ENCODE assay signal across 8 cellular contexts in the genomic region with DNA sequence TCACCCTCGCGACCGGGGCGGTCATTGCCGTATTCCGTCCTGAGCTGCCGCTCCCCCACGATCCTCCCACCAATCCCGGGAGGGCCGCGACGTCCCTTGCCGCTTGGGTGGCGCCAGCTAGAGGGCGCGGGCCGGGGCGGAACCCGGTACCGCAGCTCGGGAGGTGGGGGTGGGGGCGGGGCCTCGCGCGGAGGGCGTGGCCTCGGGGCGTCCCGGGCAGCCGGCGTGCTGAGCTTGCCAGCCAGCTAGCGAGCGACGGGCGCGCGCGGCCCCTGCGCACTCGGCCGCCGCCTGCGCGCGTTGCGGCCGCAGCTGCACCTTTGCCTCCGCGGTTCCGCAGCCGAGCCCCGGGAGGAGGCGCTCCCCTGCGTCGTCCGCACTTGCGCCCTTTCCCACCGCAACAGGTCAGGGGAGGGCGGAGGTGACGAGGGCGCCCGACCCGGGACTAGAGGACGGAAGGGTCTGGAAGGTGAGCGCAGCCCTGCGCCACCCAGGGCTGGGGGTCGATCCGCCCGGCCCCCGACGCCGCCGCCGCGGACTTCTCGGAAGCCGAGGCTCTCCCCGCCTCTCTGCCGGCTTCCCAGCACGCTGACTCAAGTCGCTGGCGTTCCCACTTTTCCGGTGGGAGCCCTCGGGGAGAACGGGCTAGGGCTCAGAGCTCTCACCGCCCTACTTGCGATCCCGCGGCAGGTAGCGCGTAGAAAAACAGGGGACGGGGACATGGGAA. TPM values are rescaled to one million over a fixed set of nuclear protein-coding genes. Genes with fewer than 3 reads are reported as not detected.
DNase-seq lines count a peak whose midpoint lies in the region; ATAC-seq and TF ChIP-seq lines count a peak whose summit lies in the region.

A gene with protein sequence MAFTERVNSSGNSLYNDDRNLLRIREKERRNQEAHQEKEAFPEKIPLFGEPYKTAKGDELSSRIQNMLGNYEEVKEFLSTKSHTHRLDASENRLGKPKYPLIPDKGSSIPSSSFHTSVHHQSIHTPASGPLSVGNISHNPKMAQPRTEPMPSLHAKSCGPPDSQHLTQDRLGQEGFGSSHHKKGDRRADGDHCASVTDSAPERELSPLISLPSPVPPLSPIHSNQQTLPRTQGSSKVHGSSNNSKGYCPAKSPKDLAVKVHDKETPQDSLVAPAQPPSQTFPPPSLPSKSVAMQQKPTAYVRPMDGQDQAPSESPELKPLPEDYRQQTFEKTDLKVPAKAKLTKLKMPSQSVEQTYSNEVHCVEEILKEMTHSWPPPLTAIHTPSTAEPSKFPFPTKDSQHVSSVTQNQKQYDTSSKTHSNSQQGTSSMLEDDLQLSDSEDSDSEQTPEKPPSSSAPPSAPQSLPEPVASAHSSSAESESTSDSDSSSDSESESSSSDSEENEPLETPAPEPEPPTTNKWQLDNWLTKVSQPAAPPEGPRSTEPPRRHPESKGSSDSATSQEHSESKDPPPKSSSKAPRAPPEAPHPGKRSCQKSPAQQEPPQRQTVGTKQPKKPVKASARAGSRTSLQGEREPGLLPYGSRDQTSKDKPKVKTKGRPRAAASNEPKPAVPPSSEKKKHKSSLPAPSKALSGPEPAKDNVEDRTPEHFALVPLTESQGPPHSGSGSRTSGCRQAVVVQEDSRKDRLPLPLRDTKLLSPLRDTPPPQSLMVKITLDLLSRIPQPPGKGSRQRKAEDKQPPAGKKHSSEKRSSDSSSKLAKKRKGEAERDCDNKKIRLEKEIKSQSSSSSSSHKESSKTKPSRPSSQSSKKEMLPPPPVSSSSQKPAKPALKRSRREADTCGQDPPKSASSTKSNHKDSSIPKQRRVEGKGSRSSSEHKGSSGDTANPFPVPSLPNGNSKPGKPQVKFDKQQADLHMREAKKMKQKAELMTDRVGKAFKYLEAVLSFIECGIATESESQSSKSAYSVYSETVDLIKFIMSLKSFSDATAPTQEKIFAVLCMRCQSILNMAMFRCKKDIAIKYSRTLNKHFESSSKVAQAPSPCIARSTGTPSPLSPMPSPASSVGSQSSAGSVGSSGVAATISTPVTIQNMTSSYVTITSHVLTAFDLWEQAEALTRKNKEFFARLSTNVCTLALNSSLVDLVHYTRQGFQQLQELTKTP (plus strand): TSS at position 240 of the 727 bp plus-strand sequence. CDS start 13,523 bp downstream, outside the sequence.

- H3K4me1 ChIP-seq in BLaER1 (peaks cover 34% of the 10 kb centered on the region), left lung (peaks cover 14 to 53% of the 10 kb centered on the region in 2 donors)

- no peaks in the 10 kb centered on the region for H3K9me3 ChIP-seq in BLaER1
- H3K9me3 ChIP-seq in left lung: no peaks in the 10 kb centered on the region

- no peaks in the 10 kb centered on the region for H4K20me1 ChIP-seq in BLaER1

- H3K9ac ChIP-seq in BLaER1: peak within 1 kb of the TSS; percentile 92

- H3K4me3 Mint-ChIP-seq in activated CD4-positive, alpha-beta T cell treated with anti-CD3 and anti-CD28 coated beads, Interleukin-2, amount 10 ng/mL, durations not matched to agents 24 days and 14 days: peak within 1 kb of the TSS; percentile 94

- no peaks in the 10 kb centered on the region for H3K9me3 Mint-ChIP-seq in activated CD4-positive, alpha-beta T cell treated with anti-CD3 and anti-CD28 coated beads, Interleukin-2, amount 10 ng/mL, durations not matched to agents 24 days and 14 days

- peak within 1 kb of the TSS; percentile 98 for H3K27ac Mint-ChIP-seq in activated CD4-positive, alpha-beta T cell treated with anti-CD3 and anti-CD28 coated beads, Interleukin-2, amount 10 ng/mL, durations not matched to agents 24 days and 14 days

- H3K27ac ChIP-seq in BLaER1: peak within 1 kb of the TSS; percentile 91
- H3K27ac ChIP-seq in left lung: peak within 1 kb of the TSS; percentile 96 to 99

- H3K4me3 ChIP-seq in BLaER1 (peak within 1 kb of the TSS; percentile 95), left lung (peak within 1 kb of the TSS; percentile 88 to 90)

- TF ChIP-seq CTCF in left lung (IDR thresholded peaks at IDR 0.05): peak; percentile 19 to 53

- H3K27me3 Mint-ChIP-seq in activated CD4-positive, alpha-beta T cell treated with anti-CD3 and anti-CD28 coated beads, Interleukin-2, amount 10 ng/mL, durations not matched to agents 24 days and 14 days: no peaks in the 10 kb centered on the region

- H3K36me3 Mint-ChIP-seq in activated CD4-positive, alpha-beta T cell treated with anti-CD3 and anti-CD28 coated beads, Interleukin-2, amount 10 ng/mL, durations not matched to agents 24 days and 14 days (ENCODE audit: low read depth): no peaks in the 10 kb centered on the region

- peaks cover 11% of the 10 kb centered on the region for H3K36me3 ChIP-seq in BLaER1
- H3K36me3 ChIP-seq in left lung: no peaks in the 10 kb centered on the region

- peaks cover 48% of the 10 kb centered on the region for H3K4me1 Mint-ChIP-seq in activated CD4-positive, alpha-beta T cell treated with anti-CD3 and anti-CD28 coated beads, Interleukin-2, amount 10 ng/mL, durations not matched to agents 24 days and 14 days

- ATAC-seq in GM19324 (IDR thresholded peaks at IDR 0.05; ENCODE audit: low FRiP score, unreplicated experiment) (peak; percentile 58), HG03460 (IDR thresholded peaks at IDR 0.05; ENCODE audit: unreplicated experiment) (peak; percentile 45), left lung (peak; percentile 92)

- intact Hi-C loops in activated CD4-positive, alpha-beta T cell treated with anti-CD3 and anti-CD28 coated beads, Interleukin-2, amount 10 ng/mL, durations not matched to agents 24 days and 14 days (cut with micrococcal nuclease): loop anchor here (1.0 to 10.0 kb wide), 7 partner anchors 71 to 1450 kb away; a partner anchor contains a TSS
- intact Hi-C loops in left lung (cut with DNase I): loop anchor here in 1 of 2 donors (10.0 kb wide), 1 partner anchor 70 kb away; no protein-coding TSS in a partner anchor

- H3K4me2 ChIP-seq in BLaER1: peak within 1 kb of the TSS; percentile 94

- DNase-seq in NCI-H526 (lab: John Stamatoyannopoulos, UW): peak; percentile 82 to 91
- DNase-seq in activated CD4-positive, alpha-beta T cell treated with anti-CD3 and anti-CD28 coated beads, Interleukin-2, amount 10 ng/mL, durations not matched to agents 24 days and 14 days: peak; percentile 96
- DNase-seq in cortex of kidney (lab: John Stamatoyannopoulos, UW): peak; percentile 44
- peak; percentile 93 to 98 for DNase-seq in left lung
- DNase-seq in stimulated activated CD4-positive, alpha-beta T cell treated with anti-CD3 and anti-CD28 coated beads, Interleukin-4, amount 100 ng/mL, for 1 hour: peak; percentile 85

- H3K27me3 ChIP-seq in BLaER1 (no peaks in the 10 kb centered on the region), left lung (no peaks in the 10 kb centered on the region)

RNA-seq across cellular contexts. Expression of the gene that starts here (rescaled TPM):
- 44.0 and 44.3 TPM in 2 replicates for total RNA-seq in activated CD4-positive, alpha-beta T cell treated with anti-CD3 and anti-CD28 coated beads, Interleukin-2, amount 10 ng/mL, durations not matched to agents 24 days and 14 days
- total RNA-seq in left lung: 10 to 100 TPM; 79.1 to 86.0 TPM

Comparison
In these comparisons a context has a peak if more than half of its experiments do, and no peak if none do; other contexts are left out.
1. Peak in every context shown above with its lines: DNase-seq, ATAC-seq, H3K4me3 ChIP-seq and H3K27ac ChIP-seq.
2. DNase-seq: peak in every context shown above with its lines; median percentile 96 in activated CD4-positive, alpha-beta T cell treated with anti-CD3 and anti-CD28 coated beads, Interleukin-2, amount 10 ng/mL, durations not matched to agents 24 days and 14 days; 96 in left lung; 86 in NCI-H526; 85 in stimulated activated CD4-positive, alpha-beta T cell treated with anti-CD3 and anti-CD28 coated beads, Interleukin-4, amount 100 ng/mL, for 1 hour; 44 in cortex of kidney.